ENCODE assay signal across 12 cellular contexts in the genomic region with DNA sequence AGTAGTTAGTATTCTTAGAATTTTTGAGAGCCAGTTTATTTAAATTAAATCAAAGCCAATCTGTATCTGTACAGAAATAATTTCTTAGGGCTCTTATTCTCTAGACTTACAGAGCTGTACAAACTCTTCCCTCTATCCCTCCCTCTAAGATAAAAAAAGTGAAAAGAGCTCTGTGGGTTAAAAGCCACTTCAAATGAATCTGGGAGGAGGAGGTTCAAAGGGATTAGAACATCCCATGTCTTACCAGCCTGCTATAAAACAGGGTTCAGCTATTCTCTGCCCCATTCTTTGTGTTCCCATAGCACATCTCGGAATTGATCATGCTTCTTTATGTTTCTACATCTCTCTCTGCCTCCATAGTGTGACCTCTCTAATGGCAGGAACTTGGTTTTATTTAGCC. TPM values are rescaled to one million over a fixed set of nuclear protein-coding genes. Genes with fewer than 3 reads are reported as not detected.
A peak's percentile ranks its signal among the peaks of the same experiment; 100 is the strongest.
DNase-seq lines count a peak whose midpoint lies in the region; ATAC-seq lines count a peak whose summit lies in the region.
"Had no signal": no experiment of that assay in that cellular context is flagged by ENCODE, and none has a peak within 500 bp of the region (broad histone marks: within the 10 kb centered on the region; RNA-seq: fewer than 3 reads in every experiment).

No MANE protein-coding gene starts in this region.

- H3K27ac ChIP-seq in CD4-positive, CD25-positive, alpha-beta regulatory T cell (ENCODE audit: insufficient read depth, low read length, poor library complexity, severe bottlenecking): no peak overlapping the region
- H3K27ac ChIP-seq in CD8-positive, alpha-beta memory T cell (ENCODE audit: low read depth, low read length): no peak overlapping the region

- no peaks in the 10 kb centered on the region for H3K9me3 ChIP-seq in CD4-positive, CD25-positive, alpha-beta regulatory T cell (ENCODE audit: control insufficient read depth in 2 of 2, low read length in 2 of 2)
- H3K9me3 ChIP-seq in CD8-positive, alpha-beta memory T cell (ENCODE audit: low read length): no peaks in the 10 kb centered on the region

- no peaks in the 10 kb centered on the region for H3K9me3 Mint-ChIP-seq in CD4-positive, CD25-positive, alpha-beta regulatory T cell
- H3K9me3 Mint-ChIP-seq in CD8-positive, alpha-beta memory T cell: no peaks in the 10 kb centered on the region
- no peaks in the 10 kb centered on the region for H3K9me3 Mint-ChIP-seq in activated CD8-positive, alpha-beta T cell treated with anti-CD3 and anti-CD28 coated beads, Interleukin-2, amount 10 ng/mL, durations not matched to agents 7 days and 5 days (ENCODE audit: insufficient read depth)

- no peaks in the 10 kb centered on the region for H3K27me3 Mint-ChIP-seq in CD4-positive, CD25-positive, alpha-beta regulatory T cell
- H3K27me3 Mint-ChIP-seq in CD8-positive, alpha-beta memory T cell: no peaks in the 10 kb centered on the region
- no peaks in the 10 kb centered on the region for H3K27me3 Mint-ChIP-seq in activated CD8-positive, alpha-beta T cell treated with anti-CD3 and anti-CD28 coated beads, Interleukin-2, amount 10 ng/mL, durations not matched to agents 7 days and 5 days (ENCODE audit: low read depth)

- DNase-seq in CD4-positive, CD25-positive, alpha-beta regulatory T cell: no peak
- no peak for DNase-seq in CD8-positive, alpha-beta memory T cell
- no peak for DNase-seq in activated CD8-positive, alpha-beta T cell treated with anti-CD3 and anti-CD28 coated beads, Interleukin-2, amount 10 ng/mL, durations not matched to agents 7 days and 5 days
- DNase-seq in left ventricle myocardium superior: no peak
- DNase-seq in medulla oblongata (ENCODE audit: extremely low spot score): no peak
- DNase-seq: DMS79; NCI-H1105 treated with DMSO at 0.1 percent for 48 hours; NK-92 treated with Interleukin-12 subunit alpha and Interleukin-12 subunit beta, amount 100 ng/mL, for 24 hours; posterior cingulate gyrus had no signal

- no peak overlapping the region for H3K4me3 ChIP-seq in CD4-positive, CD25-positive, alpha-beta regulatory T cell (ENCODE audit: low read depth, low read length)
- H3K4me3 ChIP-seq in CD8-positive, alpha-beta memory T cell (ENCODE audit: low read length): no peak overlapping the region

- no peaks in the 10 kb centered on the region for H3K27me3 ChIP-seq in CD4-positive, CD25-positive, alpha-beta regulatory T cell (ENCODE audit: control insufficient read depth, insufficient read depth, low read length)
- H3K27me3 ChIP-seq in CD8-positive, alpha-beta memory T cell (ENCODE audit: insufficient read depth, low read length, poor library complexity, severe bottlenecking): no peaks in the 10 kb centered on the region

- POLR2A ChIA-PET in CD8-positive, alpha-beta memory T cell (lab: Charles Lee): interaction anchor here (0.5 to 2.9 kb wide), 4 partner anchors 11 to 243 kb away, joined by 3 to 15 read pairs (median 4); no protein-coding TSS in a partner anchor
- POLR2A ChIA-PET in activated CD8-positive, alpha-beta T cell treated with anti-CD3 and anti-CD28 coated beads, Interleukin-2, amount 10 ng/mL, durations not matched to agents 7 days and 5 days (lab: Charles Lee): interaction anchor here (1.4 kb wide), 1 partner anchor 19 kb away, joined by 5 read pairs; the partner anchor contains the start of gene KIAA0319L

- H3K4me1 Mint-ChIP-seq in CD4-positive, CD25-positive, alpha-beta regulatory T cell: peaks cover 37 to 85% (median 59%) of the 10 kb centered on the region in 4 donors
- H3K4me1 Mint-ChIP-seq in CD8-positive, alpha-beta memory T cell: peaks cover 63 to 91% (median 81%) of the 10 kb centered on the region in 3 donors
- peaks cover 49% of the 10 kb centered on the region for H3K4me1 Mint-ChIP-seq in activated CD8-positive, alpha-beta T cell treated with anti-CD3 and anti-CD28 coated beads, Interleukin-2, amount 10 ng/mL, durations not matched to agents 7 days and 5 days (ENCODE audit: low read depth)

- H3K4me1 ChIP-seq in CD4-positive, CD25-positive, alpha-beta regulatory T cell (ENCODE audit: control insufficient read depth, insufficient read depth, low read length, poor library complexity, severe bottlenecking): peaks cover 33% of the 10 kb centered on the region
- H3K4me1 ChIP-seq in CD8-positive, alpha-beta memory T cell (ENCODE audit: insufficient read depth, low read length): peaks cover 56% of the 10 kb centered on the region

- peak overlapping the region; percentile 26 to 62 (median 40) for H3K4me3 Mint-ChIP-seq in CD4-positive, CD25-positive, alpha-beta regulatory T cell
- peak overlapping the region in 4 of 7 donors; percentile 15 to 56 (median 38) for H3K4me3 Mint-ChIP-seq in CD8-positive, alpha-beta memory T cell
- no peak overlapping the region for H3K4me3 Mint-ChIP-seq in activated CD8-positive, alpha-beta T cell treated with anti-CD3 and anti-CD28 coated beads, Interleukin-2, amount 10 ng/mL, durations not matched to agents 7 days and 5 days

- peaks cover 11% of the 10 kb centered on the region for H3K36me3 ChIP-seq in CD4-positive, CD25-positive, alpha-beta regulatory T cell (ENCODE audit: control insufficient read depth, insufficient read depth, low read length)
- H3K36me3 ChIP-seq in CD8-positive, alpha-beta memory T cell (ENCODE audit: insufficient read depth, low read length): no peaks in the 10 kb centered on the region

- H3K36me3 Mint-ChIP-seq in CD4-positive, CD25-positive, alpha-beta regulatory T cell: peaks cover 8% of the 10 kb centered on the region
- H3K36me3 Mint-ChIP-seq in CD8-positive, alpha-beta memory T cell: peaks cover 4 to 32% (median 4%) of the 10 kb centered on the region in 3 donors
- H3K36me3 Mint-ChIP-seq in activated CD8-positive, alpha-beta T cell treated with anti-CD3 and anti-CD28 coated beads, Interleukin-2, amount 10 ng/mL, durations not matched to agents 7 days and 5 days (ENCODE audit: low read depth): peaks cover 50% of the 10 kb centered on the region

- peak overlapping the region; percentile 33 to 96 (median 89) for H3K27ac Mint-ChIP-seq in CD4-positive, CD25-positive, alpha-beta regulatory T cell
- H3K27ac Mint-ChIP-seq in CD8-positive, alpha-beta memory T cell: peak overlapping the region in 7 of 8 donors; percentile 37 to 90 (median 70)
- H3K27ac Mint-ChIP-seq in activated CD8-positive, alpha-beta T cell treated with anti-CD3 and anti-CD28 coated beads, Interleukin-2, amount 10 ng/mL, durations not matched to agents 7 days and 5 days: peak overlapping the region; percentile 27

- CTCF ChIA-PET in CD8-positive, alpha-beta memory T cell (lab: Charles Lee): interaction anchor here (1.4 to 4.6 kb wide), 4 partner anchors 11 to 87 kb away, joined by 4 to 46 read pairs (median 6); no protein-coding TSS in a partner anchor
- CTCF ChIA-PET in activated CD8-positive, alpha-beta T cell treated with anti-CD3 and anti-CD28 coated beads, Interleukin-2, amount 10 ng/mL, durations not matched to agents 7 days and 5 days (lab: Charles Lee): interaction anchor here (1.0 to 12.5 kb wide), 8 partner anchors 12 to 178 kb away, joined by 3 to 215 read pairs (median 6); no protein-coding TSS in a partner anchor

- ATAC-seq in CD4-positive, CD25-positive, alpha-beta regulatory T cell (ENCODE audit: low read depth in 2 of 2): no peak
- ATAC-seq in activated CD8-positive, alpha-beta T cell treated with anti-CD3 and anti-CD28 coated beads, Interleukin-2, amount 10 ng/mL, durations not matched to agents 7 days and 5 days: no peak
- ATAC-seq in left ventricle myocardium superior (peak; percentile 6), GM18868 (IDR thresholded peaks at IDR 0.05; ENCODE audit: unreplicated experiment) (no peak), HG03457 (IDR thresholded peaks at IDR 0.05; ENCODE audit: unreplicated experiment) (no peak)

- intact Hi-C loops in left ventricle myocardium superior (cut with micrococcal nuclease): loop anchor here (10.0 kb wide), 1 partner anchor 73 kb away; no protein-coding TSS in a partner anchor

RNA-seq across cellular contexts. Expression of gene KIAA0319L, which starts 19.4 kb away (rescaled TPM):
- total RNA-seq in CD4-positive, CD25-positive, alpha-beta regulatory T cell: 72.4 TPM
- 10 to 100 TPM; 16.2 to 21.3 (median 17.4) TPM for polyA plus RNA-seq in CD4-positive, CD25-positive, alpha-beta regulatory T cell
- 10 to 100 TPM; 28.5 to 30.4 TPM for total RNA-seq in CD8-positive, alpha-beta memory T cell
- 29.3 TPM for polyA plus RNA-seq in CD8-positive, alpha-beta memory T cell
- total RNA-seq in activated CD8-positive, alpha-beta T cell treated with anti-CD3 and anti-CD28 coated beads, Interleukin-2, amount 10 ng/mL, durations not matched to agents 7 days and 5 days: 10 to 100 TPM; 27.0 to 36.1 TPM
- 77.9 TPM for total RNA-seq in left ventricle myocardium superior

RNA-seq across cellular contexts. Expression of gene NCDN, which starts 19.8 kb away (rescaled TPM):
- 28.7 TPM for total RNA-seq in CD4-positive, CD25-positive, alpha-beta regulatory T cell
- polyA plus RNA-seq in CD4-positive, CD25-positive, alpha-beta regulatory T cell: 10 to 100 TPM in 2 of 4 donors, 1 to 10 TPM in 2; 5.5 to 11.1 (median 10.1) TPM
- 10 to 100 TPM; 49.0 to 50.4 TPM for total RNA-seq in CD8-positive, alpha-beta memory T cell
- 15.7 TPM for polyA plus RNA-seq in CD8-positive, alpha-beta memory T cell
- total RNA-seq in activated CD8-positive, alpha-beta T cell treated with anti-CD3 and anti-CD28 coated beads, Interleukin-2, amount 10 ng/mL, durations not matched to agents 7 days and 5 days: 10 to 100 TPM; 19.3 to 19.4 TPM
- 24.5 TPM for total RNA-seq in left ventricle myocardium superior

RNA-seq across cellular contexts. Expression of gene TFAP2E, which starts 35.3 kb away (rescaled TPM):
- 5.1 TPM for total RNA-seq in CD4-positive, CD25-positive, alpha-beta regulatory T cell
- under 1 TPM in 3 of 4 donors, not detected in 1; 0.17 to 0.71 (median 0.21) TPM for polyA plus RNA-seq in CD4-positive, CD25-positive, alpha-beta regulatory T cell
- total RNA-seq in CD8-positive, alpha-beta memory T cell: 1 to 10 TPM in 1 of 2 experiments, under 1 TPM in 1; 0.69 to 1.0 TPM
- 0.41 TPM for polyA plus RNA-seq in CD8-positive, alpha-beta memory T cell
- 1 to 10 TPM; 1.0 to 1.1 TPM for total RNA-seq in activated CD8-positive, alpha-beta T cell treated with anti-CD3 and anti-CD28 coated beads, Interleukin-2, amount 10 ng/mL, durations not matched to agents 7 days and 5 days
- total RNA-seq in left ventricle myocardium superior: 0.37 TPM
- total RNA-seq: glomerular endothelial cell had no signal

Comparison
In these comparisons a context has a peak if more than half of its experiments do, and no peak if none do; other contexts are left out.
1. H3K27ac Mint-ChIP-seq: peak in every context shown above with its lines; median percentile 89 in CD4-positive, CD25-positive, alpha-beta regulatory T cell; 70 in CD8-positive, alpha-beta memory T cell; 27 in activated CD8-positive, alpha-beta T cell treated with anti-CD3 and anti-CD28 coated beads, Interleukin-2, amount 10 ng/mL, durations not matched to agents 7 days and 5 days.